Comparison of ENCODE assay signal across 11 cellular contexts in the genomic region with DNA sequence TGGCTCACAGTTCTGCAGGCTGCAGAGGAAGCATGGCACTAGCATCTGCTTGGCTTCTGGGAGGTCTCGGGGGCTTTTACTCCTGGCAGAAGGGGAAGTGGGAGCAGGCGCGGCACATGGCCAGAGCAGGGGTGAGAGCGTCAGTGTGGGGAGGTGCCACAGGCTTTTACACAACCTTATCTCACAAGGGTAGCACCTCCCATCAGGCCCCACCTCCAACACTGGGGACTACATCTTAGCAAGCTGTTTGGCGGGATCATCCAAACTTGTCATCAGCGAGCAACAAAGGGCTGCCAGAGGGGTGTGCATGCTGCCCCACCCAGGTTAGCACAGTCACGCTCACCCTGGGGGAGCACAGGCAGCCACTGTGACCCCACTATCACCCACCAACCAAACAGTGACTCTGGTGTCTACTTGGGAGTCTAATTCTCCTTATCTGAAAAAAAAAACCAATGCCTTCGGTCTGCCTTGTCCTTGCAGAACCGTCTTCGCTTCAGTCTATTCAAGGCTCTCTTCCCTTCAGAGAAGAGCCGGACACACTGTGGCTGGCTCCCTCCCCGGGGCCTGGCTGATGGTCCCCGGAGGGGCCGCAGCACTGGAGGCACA. TPM values are rescaled to one million over a fixed set of nuclear protein-coding genes. Genes with fewer than 3 reads are reported as not detected.
DNase-seq lines count a peak whose midpoint lies in the region; ATAC-seq, FAIRE-seq and TF ChIP-seq lines count a peak whose summit lies in the region.
"Had no signal": no experiment of that assay in that cellular context is flagged by ENCODE, and none has a peak within 500 bp of the region (broad histone marks: within the 10 kb centered on the region; RNA-seq: fewer than 3 reads in every experiment).

No MANE protein-coding gene starts in this region.

- no peak for TF ChIP-seq EP300 in gastroesophageal sphincter (IDR thresholded peaks at IDR 0.05)

- no peaks in the 10 kb centered on the region for H3K27me3 ChIP-seq in gastroesophageal sphincter

- peaks cover 14% of the 10 kb centered on the region for H3K4me1 Mint-ChIP-seq in progenitor cell of endocrine pancreas (ENCODE audit: low read depth)
- peaks cover 5% of the 10 kb centered on the region for H3K4me1 Mint-ChIP-seq in activated CD4-positive, alpha-beta memory T cell treated with anti-CD3 and anti-CD28 coated beads for 36 hours (ENCODE audit: low read depth)

- TF ChIP-seq CTCF in GM10248 (IDR thresholded peaks at IDR 0.05; ENCODE audit: control extremely low read depth, extremely low read depth, low read depth, missing control alignments) (no peak), RWPE1 (conservative IDR thresholded peaks at IDR 0.05; ENCODE audit: low read depth) (no peak), gastroesophageal sphincter (IDR thresholded peaks at IDR 0.05) (no peak), progenitor cell of endocrine pancreas (IDR thresholded peaks at IDR 0.05; ENCODE audit: unreplicated experiment) (no peak), D721Med (IDR thresholded peaks at IDR 0.05; ENCODE audit: insufficient read depth, missing control alignments) (no peak)

- peaks cover 0 to 33% of the 10 kb centered on the region in 2 donors for H3K36me3 ChIP-seq in gastroesophageal sphincter

- no peak for TF ChIP-seq POLR2A in gastroesophageal sphincter (IDR thresholded peaks at IDR 0.05)

- peaks cover 4% of the 10 kb centered on the region for H3K36me3 Mint-ChIP-seq in progenitor cell of endocrine pancreas (ENCODE audit: insufficient read depth)
- peaks cover 24% of the 10 kb centered on the region for H3K36me3 Mint-ChIP-seq in activated CD4-positive, alpha-beta memory T cell treated with anti-CD3 and anti-CD28 coated beads for 36 hours

- FAIRE-seq in D721Med (lab: Jason Lieb, UNC), result no peak
- FAIRE-seq: bronchial epithelial cell, kidney had no signal

- H3K27me3 Mint-ChIP-seq in progenitor cell of endocrine pancreas, result no peaks in the 10 kb centered on the region
- H3K27me3 Mint-ChIP-seq in activated CD4-positive, alpha-beta memory T cell treated with anti-CD3 and anti-CD28 coated beads for 36 hours, result no peaks in the 10 kb centered on the region

- peak overlapping the region; percentile 84 for H3K27ac Mint-ChIP-seq in progenitor cell of endocrine pancreas
- H3K27ac Mint-ChIP-seq in activated CD4-positive, alpha-beta memory T cell treated with anti-CD3 and anti-CD28 coated beads for 36 hours, result no peak overlapping the region

- intact Hi-C loops in activated CD4-positive, alpha-beta memory T cell treated with anti-CD3 and anti-CD28 coated beads for 36 hours (cut with micrococcal nuclease), result no loop called here

- 22 to 35% methylated on average over 7 of the region's 14 CpGs for WGBS in gastroesophageal sphincter (ENCODE audit: low coverage in 1 of 2), 2 donors

- DNase-seq in GM10248 (ENCODE audit: extremely low spot score), result peak; percentile 39
- DNase-seq in RWPE1 (ENCODE audit: low spot score), result no peak
- DNase-seq in progenitor cell of endocrine pancreas (ENCODE audit: low spot score, unreplicated experiment), result no peak
- no peak for DNase-seq in amniotic stem cell (lab: John Stamatoyannopoulos, UW)
- no peak for DNase-seq in middle frontal gyrus (ENCODE audit: extremely low spot score, low spot score)
- no peak for DNase-seq in activated CD4-positive, alpha-beta memory T cell treated with anti-CD3 and anti-CD28 coated beads for 36 hours
- no peak for DNase-seq in D721Med (ENCODE audit: insufficient read length, low spot score)
- DNase-seq: kidney, NCI-H1092 had no signal

- peak overlapping the region; percentile 8; the same call in 1 of the 2 replicates for H3K27ac ChIP-seq in RWPE1
- H3K27ac ChIP-seq in gastroesophageal sphincter, result peak overlapping the region in 3 of 4 donors; percentile 34 to 54 (median 46)

- no peaks in the 10 kb centered on the region for H3K9me3 Mint-ChIP-seq in progenitor cell of endocrine pancreas (ENCODE audit: low read depth)
- H3K9me3 Mint-ChIP-seq in activated CD4-positive, alpha-beta memory T cell treated with anti-CD3 and anti-CD28 coated beads for 36 hours, result no peaks in the 10 kb centered on the region

- H3K4me3 ChIP-seq in gastroesophageal sphincter, result peak overlapping the region in 1 of 2 donors; percentile 12

- no peaks in the 10 kb centered on the region for H3K9me3 ChIP-seq in gastroesophageal sphincter

- peak; percentile 64 for ATAC-seq in gastroesophageal sphincter

- peaks cover 0 to 29% (median 16%) of the 10 kb centered on the region in 3 donors for H3K4me1 ChIP-seq in gastroesophageal sphincter

- POLR2A ChIA-PET in GM10248 (lab: Yijun Ruan, JAX), result no interaction called here
- POLR2A ChIA-PET in RWPE1 (lab: Yijun Ruan, JAX; ENCODE audit: low non-redundant PET), result no interaction called here
- POLR2A ChIA-PET in activated CD4-positive, alpha-beta memory T cell treated with anti-CD3 and anti-CD28 coated beads for 36 hours (lab: Charles Lee), result interaction anchor here (1.6 kb wide), 1 partner anchor 17 kb away, joined by 5 read pairs; no protein-coding TSS in a partner anchor

- no peak overlapping the region for H3K4me3 Mint-ChIP-seq in progenitor cell of endocrine pancreas (ENCODE audit: low read depth)
- H3K4me3 Mint-ChIP-seq in activated CD4-positive, alpha-beta memory T cell treated with anti-CD3 and anti-CD28 coated beads for 36 hours, result no peak overlapping the region

- CTCF ChIA-PET in GM10248 (lab: Yijun Ruan, JAX), result no interaction called here
- CTCF ChIA-PET in RWPE1 (lab: Yijun Ruan, JAX), result no interaction called here
- CTCF ChIA-PET in activated CD4-positive, alpha-beta memory T cell treated with anti-CD3 and anti-CD28 coated beads for 36 hours (lab: Charles Lee), result no interaction called here

RNA-seq across cellular contexts. Expression of gene YPEL1, which starts 19.0 kb away (rescaled TPM):
- total RNA-seq in gastroesophageal sphincter (10 to 100 TPM; 11.6 to 23.1 (median 15.8) TPM), progenitor cell of endocrine pancreas (24.9 and 30.5 TPM in 2 replicates)
- total RNA-seq in activated CD4-positive, alpha-beta memory T cell treated with anti-CD3 and anti-CD28 coated beads for 36 hours, result 1 to 10 TPM; 1.6 to 1.8 TPM
